ENCODE assay signal across 8 cellular contexts in the genomic region with DNA sequence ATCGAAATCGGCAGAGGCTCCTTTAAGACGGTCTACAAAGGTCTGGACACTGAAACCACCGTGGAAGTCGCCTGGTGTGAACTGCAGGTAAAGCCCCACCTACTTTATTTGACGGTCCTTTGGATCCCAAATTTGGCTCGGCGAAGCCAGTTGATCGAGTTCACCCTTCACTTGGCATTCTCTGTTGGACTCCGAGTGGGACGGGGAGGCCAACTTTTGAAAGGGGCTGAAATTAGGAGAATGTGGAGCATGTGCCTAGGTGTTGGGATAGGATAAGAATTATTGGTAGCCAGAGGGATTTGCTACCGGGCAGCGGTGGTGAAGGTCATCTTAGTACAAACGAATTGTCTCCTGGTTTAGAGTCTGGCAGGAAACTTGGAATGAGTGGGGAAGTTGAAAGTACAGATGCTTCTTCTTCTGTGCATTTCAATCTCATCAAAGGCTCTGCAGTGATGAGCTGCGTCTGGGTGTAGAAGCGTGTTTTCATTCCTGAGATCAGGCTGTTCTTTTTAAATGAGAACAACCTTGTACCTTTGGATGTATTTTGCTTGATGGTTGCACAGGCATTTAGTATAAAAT. TPM values are rescaled to one million over a fixed set of nuclear protein-coding genes. Genes with fewer than 3 reads are reported as not detected.
DNase-seq lines count a peak whose midpoint lies in the region; ATAC-seq, FAIRE-seq and TF ChIP-seq lines count a peak whose summit lies in the region.

No MANE protein-coding gene starts in this region.

- intact Hi-C loops in stomach (cut with DNase I; ENCODE audit: low total_unique reads): loop anchor here (10.0 kb wide), 1 partner anchor 60 kb away; no protein-coding TSS in a partner anchor

- DNase-seq in DMS114 treated with DMSO at 0.1 percent for 48 hours (lab: John Stamatoyannopoulos, UW; ENCODE audit: unreplicated experiment) (peak; percentile 63), Karpas-422 (peak; percentile 61), astrocyte of the cerebellum (ENCODE audit: low read depth) (no peak), keratinocyte (ENCODE audit: low read depth, low spot score) (no peak), stomach (no peak), NCI-H345 (lab: John Stamatoyannopoulos, UW) (no peak)
- no peak for DNase-seq in effector CD4-positive, alpha-beta T cell

- TF ChIP-seq CTCF in astrocyte of the cerebellum (IDR thresholded peaks at IDR 0.05; ENCODE audit: low read depth, low read length, missing control alignments) (no peak), keratinocyte (optimal IDR thresholded peaks at IDR 0.05 in 1 of 3, IDR thresholded peaks at IDR 0.05 in 1 of 3, conservative IDR thresholded peaks at IDR 0.05 in 1 of 3; ENCODE audit: extremely low read depth in 1 of 3, insufficient read depth in 2 of 3, low read length in 3 of 3) (no peak), stomach (IDR thresholded peaks at IDR 0.05) (no peak)

- H3K9me3 ChIP-seq in Karpas-422 (ENCODE audit: low read length) (no peaks in the 10 kb centered on the region), keratinocyte (ENCODE audit: control insufficient read depth, low read depth, low read length) (no peaks in the 10 kb centered on the region), stomach (no peaks in the 10 kb centered on the region)

- H3K36me3 ChIP-seq in Karpas-422 (ENCODE audit: insufficient read depth, low read length): peaks cover 20% of the 10 kb centered on the region
- H3K36me3 ChIP-seq in keratinocyte (ENCODE audit: control insufficient read depth in 2 of 2, extremely low read depth in 1 of 2, insufficient read depth in 2 of 2, low read length in 2 of 2): no peaks in the 10 kb centered on the region
- no peaks in the 10 kb centered on the region for H3K36me3 ChIP-seq in stomach

- FAIRE-seq in keratinocyte (lab: Jason Lieb, UNC): no peak

- in situ Hi-C loops in astrocyte of the cerebellum (cut with HindIII; ENCODE audit: low sequenced_read_pairs): no loop called here

- H3K79me2 ChIP-seq in Karpas-422 (ENCODE audit: low read length) (peaks cover 69% of the 10 kb centered on the region), keratinocyte (ENCODE audit: control insufficient read depth, insufficient read depth, low read length) (peaks cover 64% of the 10 kb centered on the region)

- H3K9ac ChIP-seq in Karpas-422 (ENCODE audit: low read length) (peak overlapping the region; percentile 91), keratinocyte (ENCODE audit: control insufficient read depth, extremely low read depth, insufficient read depth, low read length) (peak overlapping the region; percentile 86)

- TF ChIP-seq EP300 in stomach (IDR thresholded peaks at IDR 0.05): no peak

- H3K4me2 ChIP-seq in Karpas-422 (ENCODE audit: low read depth, low read length, poor library complexity, severe bottlenecking): peak overlapping the region; percentile 81
- H3K4me2 ChIP-seq in keratinocyte (ENCODE audit: control insufficient read depth, extremely low read depth, insufficient read depth, low read depth, low read length): peak overlapping the region; percentile 95

- ATAC-seq in GM18909 (IDR thresholded peaks at IDR 0.05; ENCODE audit: poor library complexity, unreplicated experiment): no peak

- H3K27ac ChIP-seq in Karpas-422 (ENCODE audit: low read length): peak overlapping the region; percentile 73
- H3K27ac ChIP-seq in keratinocyte (ENCODE audit: control insufficient read depth, insufficient read depth, low read length): peak overlapping the region; percentile 56
- H3K27ac ChIP-seq in stomach: peak overlapping the region; percentile 94 to 99 (median 99)

- dilution Hi-C loops in keratinocyte (cut with MboI; ENCODE audit: extremely low pct_ligation_motif_present, low sequenced_read_pairs): no loop called here

- H3K27me3 ChIP-seq in Karpas-422 (ENCODE audit: low read length): no peaks in the 10 kb centered on the region
- H3K27me3 ChIP-seq in keratinocyte (ENCODE audit: control insufficient read depth, extremely low read depth, insufficient read depth, low read length): no peaks in the 10 kb centered on the region
- H3K27me3 ChIP-seq in stomach: no peaks in the 10 kb centered on the region

- peaks cover 46% of the 10 kb centered on the region for H3K4me1 ChIP-seq in Karpas-422 (ENCODE audit: low read length)
- H3K4me1 ChIP-seq in keratinocyte (ENCODE audit: control insufficient read depth, extremely low read depth, insufficient read depth, low read length): peaks cover 35% of the 10 kb centered on the region
- H3K4me1 ChIP-seq in stomach: peaks cover 14 to 73% (median 44%) of the 10 kb centered on the region in 4 donors

- H4K20me1 ChIP-seq in Karpas-422 (ENCODE audit: insufficient read depth, low read depth, low read length): peaks cover 43% of the 10 kb centered on the region
- peaks cover 28% of the 10 kb centered on the region for H4K20me1 ChIP-seq in keratinocyte (ENCODE audit: control insufficient read depth, extremely low read depth, insufficient read depth, low read length)

- no peaks in the 10 kb centered on the region for H3K9me2 ChIP-seq in Karpas-422 (replicated peaks; ENCODE audit: insufficient read depth, low read length)

- no peaks in the 10 kb centered on the region for H3K9me1 ChIP-seq in keratinocyte (ENCODE audit: control insufficient read depth, extremely low read depth, insufficient read depth, low read length)

- WGBS in stomach, 5 donors: 1 to 2% (median 1%) methylated on average over 16 of the region's 16 CpGs

- H2AFZ ChIP-seq in Karpas-422 (ENCODE audit: low read length): no peak overlapping the region
- H2AFZ ChIP-seq in keratinocyte (ENCODE audit: control insufficient read depth, low read length): no peak overlapping the region

- no peak for TF ChIP-seq POLR2A in stomach (IDR thresholded peaks at IDR 0.05)

- H3K4me3 ChIP-seq in Karpas-422 (ENCODE audit: low read length): peak overlapping the region; percentile 99
- H3K4me3 ChIP-seq in astrocyte of the cerebellum (ENCODE audit: low read depth, low read length): peak overlapping the region; percentile 90
- H3K4me3 ChIP-seq in keratinocyte (ENCODE audit: control insufficient read depth in 2 of 3, extremely low read depth in 1 of 3, insufficient read depth in 2 of 3, low read depth in 1 of 3, low read length in 3 of 3): peak overlapping the region; percentile 68 to 91 (median 78)
- peak overlapping the region; percentile 77 to 94 (median 90) for H3K4me3 ChIP-seq in stomach

RNA-seq across cellular contexts. Expression of a gene that starts 1.9 kb away (rescaled TPM):
- total RNA-seq in Karpas-422 (2014; rRNA removed; shearing (Covaris generic); ENCODE audit: low replicate concordance): 134 and 183 TPM in 2 replicates
- polyA plus RNA-seq in keratinocyte (72.3 to 127 TPM (median 73.9 TPM) in 3 replicates), stomach (10 to 100 TPM; 13.2 to 32.1 (median 22.4) TPM)
- 360 TPM for polyA plus RNA-seq in keratinocyte (2011; ENCODE audit: low read depth)
- 92.3 and 106 TPM in 2 replicates for polyA plus RNA-seq in keratinocyte (2011; cell fraction: cytosol; rRNA removed)
- 202 and 258 TPM in 2 replicates for polyA plus RNA-seq in keratinocyte (2011; cell fraction: nucleus; rRNA removed)
- 79.1 and 106 TPM in 2 replicates for polyA plus RNA-seq in keratinocyte (2012; ENCODE audit: low replicate concordance)
- polyA minus RNA-seq in keratinocyte: 289 to 460 TPM (median 360 TPM) in 3 replicates
- polyA minus RNA-seq in keratinocyte (2011; cell fraction: cytosol; rRNA and poly(A)+ RNA removed): 279 TPM
- polyA minus RNA-seq in keratinocyte (2011; cell fraction: nucleus; rRNA and poly(A)+ RNA removed): 384 and 783 TPM in 2 replicates
- total RNA-seq in stomach: 100 to 1,000 TPM in 4 of 5 donors, 10 to 100 TPM in 1; 46.3 to 192 (median 162) TPM

Comparison
In these comparisons a context has a peak if more than half of its experiments do, and no peak if none do; other contexts are left out.
1. DNase-seq: peak in DMS114 treated with DMSO at 0.1 percent for 48 hours (single experiment) and Karpas-422 (single experiment); none in astrocyte of the cerebellum (single experiment), keratinocyte (single experiment), stomach (single experiment), NCI-H345 (single experiment) and effector CD4-positive, alpha-beta T cell (single experiment).
2. Peak in every context shown above with its lines, with median percentiles within 50 percentile points of each other: H3K27ac ChIP-seq and H3K4me3 ChIP-seq.